Comparison of ENCODE assay signal across 8 cellular contexts in the genomic region with DNA sequence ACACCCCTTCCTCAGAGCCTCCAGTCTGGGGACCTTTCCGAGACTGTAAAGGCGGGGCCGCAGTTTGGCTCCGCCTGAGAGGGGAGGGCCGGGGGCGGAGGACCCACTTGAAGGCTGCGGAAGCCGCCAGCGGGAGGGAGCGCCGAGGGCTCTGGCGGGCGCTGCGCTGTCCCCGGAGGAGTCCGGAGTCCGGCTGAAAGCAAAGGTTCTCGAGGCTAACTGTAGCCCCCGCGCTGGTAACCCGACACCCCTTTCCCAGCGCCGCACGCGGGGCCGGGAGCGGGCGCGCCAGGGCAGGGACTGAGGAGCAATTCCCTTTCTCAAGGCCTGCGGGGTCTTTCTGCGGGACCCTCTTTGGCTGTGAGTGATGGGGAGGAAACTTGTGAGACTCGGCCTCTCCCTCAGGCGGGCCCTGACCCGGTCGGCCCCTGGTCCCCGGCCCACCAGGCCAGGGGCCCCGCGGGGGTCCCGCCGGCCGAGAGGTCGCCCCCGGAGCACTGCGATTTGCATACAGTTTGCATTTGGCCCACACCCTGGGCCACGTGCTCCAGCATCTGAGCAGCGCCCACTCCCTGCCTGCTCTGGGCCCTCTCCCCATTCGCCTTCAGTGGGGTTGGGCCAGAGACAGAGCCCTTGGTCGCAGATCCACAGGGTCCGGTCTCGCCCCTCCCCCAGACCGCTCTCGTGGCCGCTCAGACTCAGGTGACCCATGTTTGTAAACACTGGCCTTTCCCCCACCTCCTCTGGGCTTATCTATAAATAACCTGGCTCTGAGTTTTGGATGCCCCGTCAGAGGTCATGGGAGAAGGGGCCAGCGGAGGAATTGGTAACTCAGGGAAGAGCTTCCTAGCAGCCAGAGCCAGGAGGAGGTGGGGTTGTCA. TPM values are rescaled to one million over a fixed set of nuclear protein-coding genes. Genes with fewer than 3 reads are reported as not detected.
DNase-seq lines count a peak whose midpoint lies in the region; ATAC-seq and TF ChIP-seq lines count a peak whose summit lies in the region.

No MANE protein-coding gene starts in this region.

- H3K27ac ChIP-seq in HUES6 (ENCODE audit: low read depth, low read length) (peak overlapping the region; percentile 83), trophoblast cell (ENCODE audit: low read depth, low read length) (no peak overlapping the region), tibial nerve (peak overlapping the region in 2 of 4 donors; percentile 4 to 52)

- WGBS in trophoblast cell (ENCODE audit: extremely low coverage, insufficient coverage, insufficient read length): no CpG with 5 or more reads among the region's 55 CpGs
- 0% methylated on average over 36 to 38 of the region's 55 CpGs for WGBS in tibial nerve, 2 donors

- peak overlapping the region; percentile 78 for H3K9ac ChIP-seq in HUES6 (ENCODE audit: low read length)
- H3K9ac ChIP-seq in trophoblast cell (ENCODE audit: low read length): no peak overlapping the region

- H3K4me2 ChIP-seq in trophoblast cell (ENCODE audit: low read length): peak overlapping the region; percentile 86

- H3K27ac Mint-ChIP-seq in activated naive CD8-positive, alpha-beta T cell treated with anti-CD3 and anti-CD28 coated beads for 36 hours: no peak overlapping the region

- DNase-seq in COLO668 (lab: John Stamatoyannopoulos, UW; ENCODE audit: unreplicated experiment) (peak; percentile 63), SW 1271 (lab: John Stamatoyannopoulos, UW) (peak; percentile 17 to 48), cardiac septum (ENCODE audit: low spot score) (peak; percentile 88), trophoblast cell (peak; percentile 12 to 42), tibial nerve (ENCODE audit: low spot score in 2 of 2) (peak; percentile 33 to 53)
- DNase-seq in activated naive CD8-positive, alpha-beta T cell treated with anti-CD3 and anti-CD28 coated beads for 36 hours: peak; percentile 73

- no peak for TF ChIP-seq CTCF in tibial nerve (IDR thresholded peaks at IDR 0.05)

- no peaks in the 10 kb centered on the region for H3K9me3 Mint-ChIP-seq in activated naive CD8-positive, alpha-beta T cell treated with anti-CD3 and anti-CD28 coated beads for 36 hours

- peak overlapping the region; percentile 73 for H3K4me3 Mint-ChIP-seq in activated naive CD8-positive, alpha-beta T cell treated with anti-CD3 and anti-CD28 coated beads for 36 hours

- H3K4me1 ChIP-seq in HUES6 (ENCODE audit: control insufficient read depth, insufficient read depth, low read length): peaks cover 15% of the 10 kb centered on the region; the same call in 1 of the 2 replicates
- H3K4me1 ChIP-seq in trophoblast cell (ENCODE audit: control insufficient read depth in 1 of 2, insufficient read depth in 2 of 2, low read length in 2 of 2): peaks cover 12% of the 10 kb centered on the region in 2 experiments
- peaks cover 0 to 21% (median 8%) of the 10 kb centered on the region in 4 donors for H3K4me1 ChIP-seq in tibial nerve

- H4K12ac ChIP-seq in trophoblast cell (ENCODE audit: low read depth, low read length): no peak overlapping the region

- intact Hi-C loops in cardiac septum (cut with DNase I): no loop called here

- H2BK120ac ChIP-seq in trophoblast cell (ENCODE audit: insufficient read depth, low read length, poor library complexity): no peak overlapping the region

- H3K27me3 ChIP-seq in HUES6 (ENCODE audit: control insufficient read depth, insufficient read depth, low read length) (peaks cover 7% of the 10 kb centered on the region; the same call in 1 of the 2 replicates), trophoblast cell (ENCODE audit: insufficient read depth, low read length) (no peaks in the 10 kb centered on the region), tibial nerve (peaks cover 0 to 48% of the 10 kb centered on the region in 2 donors)

- H2BK12ac ChIP-seq in trophoblast cell (ENCODE audit: low read length): no peak overlapping the region

- no peak for TF ChIP-seq POLR2A in tibial nerve (IDR thresholded peaks at IDR 0.05)

- H4K91ac ChIP-seq in trophoblast cell (ENCODE audit: low read depth, low read length): no peak overlapping the region

- peaks cover 3% of the 10 kb centered on the region for H3K4me1 Mint-ChIP-seq in activated naive CD8-positive, alpha-beta T cell treated with anti-CD3 and anti-CD28 coated beads for 36 hours

- H3K4me3 ChIP-seq in HUES6 (ENCODE audit: low read depth, low read length) (peak overlapping the region; percentile 53), trophoblast cell (ENCODE audit: low read depth, low read length) (peak overlapping the region; percentile 56), tibial nerve (peak overlapping the region; percentile 41 to 55 (median 49))

- H2BK5ac ChIP-seq in trophoblast cell (ENCODE audit: low read depth, low read length, poor library complexity): no peak overlapping the region

- peak overlapping the region; percentile 28 for H3K14ac ChIP-seq in trophoblast cell (ENCODE audit: low read length)

- TF ChIP-seq EP300 in tibial nerve (IDR thresholded peaks at IDR 0.05): no peak

- H3K9me3 ChIP-seq in HUES6 (ENCODE audit: control insufficient read depth, insufficient read depth, low read depth, low read length) (peaks cover 9% of the 10 kb centered on the region), trophoblast cell (ENCODE audit: insufficient read depth, low read depth, low read length) (peaks cover 10% of the 10 kb centered on the region), tibial nerve (no peaks in the 10 kb centered on the region)

- H2AK5ac ChIP-seq in trophoblast cell (ENCODE audit: low read length): no peak overlapping the region

- H3K23ac ChIP-seq in trophoblast cell (ENCODE audit: low read length): no peak overlapping the region

- H3K4ac ChIP-seq in trophoblast cell (ENCODE audit: low read depth, low read length): no peak overlapping the region

- no peaks in the 10 kb centered on the region for H3K36me3 Mint-ChIP-seq in activated naive CD8-positive, alpha-beta T cell treated with anti-CD3 and anti-CD28 coated beads for 36 hours

- H3K79me2 ChIP-seq in trophoblast cell (ENCODE audit: control insufficient read depth, insufficient read depth, low read length, poor library complexity): peaks cover 3% of the 10 kb centered on the region

- H3K27me3 Mint-ChIP-seq in activated naive CD8-positive, alpha-beta T cell treated with anti-CD3 and anti-CD28 coated beads for 36 hours: peaks cover 46% of the 10 kb centered on the region

- peak overlapping the region; percentile 21 for H4K8ac ChIP-seq in trophoblast cell (ENCODE audit: low read depth, low read length)

- H2AFZ ChIP-seq in trophoblast cell (ENCODE audit: insufficient read depth, low read length, poor library complexity): peak overlapping the region; percentile 80

- peak overlapping the region; percentile 37 for H3K18ac ChIP-seq in trophoblast cell (ENCODE audit: low read length)

- H3K36me3 ChIP-seq in HUES6 (ENCODE audit: control insufficient read depth, insufficient read depth, low read length) (no peaks in the 10 kb centered on the region), trophoblast cell (ENCODE audit: control insufficient read depth in 1 of 2, insufficient read depth in 2 of 2, low read length in 2 of 2) (no peaks in the 10 kb centered on the region), tibial nerve (no peaks in the 10 kb centered on the region)

- peaks cover 5% of the 10 kb centered on the region for H3K79me1 ChIP-seq in trophoblast cell (ENCODE audit: low read length)

- no peak for ATAC-seq in HG02981 (IDR thresholded peaks at IDR 0.05; ENCODE audit: unreplicated experiment)

RNA-seq across cellular contexts. Expression of gene ART5, which starts 0.5 kb away (rescaled TPM):
- total RNA-seq in activated naive CD8-positive, alpha-beta T cell treated with anti-CD3 and anti-CD28 coated beads for 36 hours: not detected
- total RNA-seq in cardiac septum: 1.4 TPM
- polyA plus RNA-seq in trophoblast cell (2013): 0.59 and 0.65 TPM in 2 replicates
- not detected for total RNA-seq in tibial nerve

RNA-seq across cellular contexts. Expression of gene ART1, which starts 2.6 kb away (rescaled TPM):
- not detected for total RNA-seq in activated naive CD8-positive, alpha-beta T cell treated with anti-CD3 and anti-CD28 coated beads for 36 hours
- 1.3 TPM for total RNA-seq in cardiac septum
- not detected in 2 replicates for polyA plus RNA-seq in trophoblast cell (2013)
- 1 to 10 TPM in 2 of 4 donors, not detected in 2; 2.4 to 2.8 TPM for total RNA-seq in tibial nerve

RNA-seq across cellular contexts. Expression of gene CHRNA10, which starts 28.9 kb away (rescaled TPM):
- 1 to 10 TPM; 1.0 to 1.5 TPM for total RNA-seq in activated naive CD8-positive, alpha-beta T cell treated with anti-CD3 and anti-CD28 coated beads for 36 hours
- 0.89 TPM for total RNA-seq in cardiac septum
- 0.63 and 0.72 TPM in 2 replicates for polyA plus RNA-seq in trophoblast cell (2013)
- 1 to 10 TPM in 1 of 4 donors, under 1 TPM in 3; 0.42 to 2.1 (median 0.83) TPM for total RNA-seq in tibial nerve

Comparison
In these comparisons a context has a peak if more than half of its experiments do, and no peak if none do; other contexts are left out.
1. DNase-seq: peak in every context shown above with its lines; median percentile 88 in cardiac septum; 73 in activated naive CD8-positive, alpha-beta T cell treated with anti-CD3 and anti-CD28 coated beads for 36 hours; 63 in COLO668; 43 in tibial nerve; 32 in SW 1271; 27 in trophoblast cell.